Comparison of ENCODE assay signal across 21 cellular contexts in genomic region chr11:69996451-69996850, GRCh38.
DNase-seq lines count a peak whose midpoint lies in the region; ATAC-seq, FAIRE-seq and TF ChIP-seq lines count a peak whose summit lies in the region.
"Had no signal": no experiment of that assay in that cellular context is flagged by ENCODE, and none has a peak within 500 bp of the region (broad histone marks: within the 10 kb centered on the region; RNA-seq: fewer than 3 reads in every experiment).

No MANE protein-coding gene starts in this region.

- H2AFZ ChIP-seq in IMR-90 (replicated peaks; ENCODE audit: low read length, poor library complexity) (no peak overlapping the region), K562 (ENCODE audit: low read depth, low read length) (no peak overlapping the region)

- H3K4me2 ChIP-seq in IMR-90 (ENCODE audit: low read depth, low read length) (no peak overlapping the region), K562 (ENCODE audit: insufficient read depth, low read length) (no peak overlapping the region)
- H3K4me2 ChIP-seq: BLaER1 had no signal

- no peaks in the 10 kb centered on the region for H3K27me3 ChIP-seq in IMR-90 (ENCODE audit: control insufficient read depth, insufficient read depth, low read length)
- H3K27me3 ChIP-seq in K562 (ENCODE audit: control insufficient read depth in 2 of 2, insufficient read depth in 2 of 2, low read length in 2 of 2) = no peaks in the 10 kb centered on the region; a peak in 1 of 5 replicates
- H3K27me3 ChIP-seq: BE2C, BLaER1 had no signal

- H4K20me1 ChIP-seq in IMR-90 (ENCODE audit: insufficient read depth, low read length) (no peaks in the 10 kb centered on the region; the same call in 1 of the 2 replicates), K562 (replicated peaks; ENCODE audit: control insufficient read depth, insufficient read depth, low read length) (no peaks in the 10 kb centered on the region)
- H4K20me1 ChIP-seq: BLaER1 had no signal

- H3K4me1 ChIP-seq in HEK293 (ENCODE audit: control insufficient read depth, insufficient read depth, low read length) (0 out of 2 replicates have a peak, but pooled peaks cover 4% of the 10 kb centered on the region), IMR-90 (ENCODE audit: control insufficient read depth, insufficient read depth, low read length) (peaks cover 13% of the 10 kb centered on the region), K562 (replicated peaks in 1 of 2; ENCODE audit: control insufficient read depth in 2 of 2, insufficient read depth in 2 of 2, low read length in 2 of 2) (no peaks in the 10 kb centered on the region; a peak in 2 of 5 replicates)
- H3K4me1 ChIP-seq: BE2C, Caco-2 had no signal

- no peak for TF ChIP-seq CTCF in HEK293 (tag by site-specific recombination; IDR thresholded peaks at IDR 0.05)
- TF ChIP-seq CTCF in IMR-90 (conservative IDR thresholded peaks at IDR 0.05; ENCODE audit: low read depth, low read length) = no peak
- no peak for TF ChIP-seq CTCF in K562 (IDR thresholded peaks at IDR 0.05 in 2 of 3, conservative IDR thresholded peaks at IDR 0.05 in 1 of 3; ENCODE audit: insufficient read depth in 2 of 3, low read depth in 1 of 3, low read length in 3 of 3)

- H2AK9ac ChIP-seq in IMR-90 (replicated peaks; ENCODE audit: low read depth, low read length, poor library complexity) = no peak overlapping the region

- no peak for TF ChIP-seq RAD21 in IMR-90 (IDR thresholded peaks at IDR 0.05; ENCODE audit: low read length)
- TF ChIP-seq RAD21 in K562 (CRISPR knock-in tag; conservative IDR thresholded peaks at IDR 0.05 in 1 of 2, IDR thresholded peaks at IDR 0.05 in 1 of 2) = no peak

- in situ Hi-C loops in IMR-90 (cut with MboI; ENCODE audit: low sequenced_read_pairs) = no loop called here
- in situ Hi-C loops in K562 (cut with MboI) = loop anchor here (5.0 kb wide), 1 partner anchor 76 kb away; no protein-coding TSS in a partner anchor

- H3K9me1 ChIP-seq in IMR-90 (ENCODE audit: insufficient read depth, low read length) = peaks cover 19% of the 10 kb centered on the region
- no peaks in the 10 kb centered on the region for H3K9me1 ChIP-seq in K562 (ENCODE audit: control insufficient read depth, insufficient read depth, low read length)

- H3K9ac ChIP-seq in IMR-90 (ENCODE audit: low read depth, low read length) (no peak overlapping the region), K562 (ENCODE audit: insufficient read depth in 1 of 2, low read depth in 2 of 2, low read length in 2 of 2) (no peak overlapping the region)
- H3K9ac ChIP-seq: BLaER1 had no signal

- no CpG with 5 or more reads among the region's 1 CpG for WGBS in IMR-90 (ENCODE audit: extremely low coverage in 2 of 2, insufficient read length in 1 of 2), 2 experiments
- WGBS in K562 (ENCODE audit: insufficient coverage, low coverage, missing lambda C conversion rate) = 9% methylated on average over 1 of the region's 1 CpG

- ATAC-seq in IMR-90 (ENCODE audit: low read depth) (no peak), K562 (no peak), GM21723 (IDR thresholded peaks at IDR 0.05; ENCODE audit: unreplicated experiment) (no peak), HG02623 (IDR thresholded peaks at IDR 0.05; ENCODE audit: unreplicated experiment) (no peak), GM21737 (IDR thresholded peaks at IDR 0.05; ENCODE audit: unreplicated experiment) (no peak)
- ATAC-seq: CD8-positive, alpha-beta T cell had no signal

- TF ChIP-seq POLR2A in IMR-90 (IDR thresholded peaks at IDR 0.05; ENCODE audit: low read depth, low read length) = no peak
- TF ChIP-seq POLR2A in K562 (conservative IDR thresholded peaks at IDR 0.05) = no peak

- H2AK5ac ChIP-seq in IMR-90 (ENCODE audit: low read depth, low read length) = no peak overlapping the region; the same call in 1 of the 2 replicates

- H2BK20ac ChIP-seq in IMR-90 (ENCODE audit: low read depth, low read length) = peak overlapping the region; percentile 29; the same call in 1 of the 2 replicates

- peaks cover 0 to 63% of the 10 kb centered on the region in 2 experiments for H3K79me1 ChIP-seq in IMR-90 (ENCODE audit: low read depth in 1 of 2, low read length in 2 of 2)

- no peak overlapping the region for H3K56ac ChIP-seq in IMR-90 (ENCODE audit: extremely low read depth, insufficient read depth, low read length)

- H3K4me3 ChIP-seq in HEK293 (ENCODE audit: low read depth, low read length) (no peak overlapping the region), IMR-90 (ENCODE audit: insufficient read depth, low read depth, low read length) (no peak overlapping the region), K562 (no peak overlapping the region)
- H3K4me3 ChIP-seq: BLaER1 had no signal

- H3K79me2 ChIP-seq in K562 (ENCODE audit: control insufficient read depth, insufficient read depth, low read length) = no peaks in the 10 kb centered on the region

- no peak for TF ChIP-seq EP300 in K562 (IDR thresholded peaks at IDR 0.05; ENCODE audit: low read length)

- H3K18ac ChIP-seq in IMR-90 (ENCODE audit: low read depth, low read length) = no peak overlapping the region

- dilution Hi-C loops in IMR-90 (cut with HindIII; ENCODE audit: low sequenced_read_pairs, unreplicated experiment) = no loop called here

- H3K9me3 ChIP-seq in HEK293 (ENCODE audit: control insufficient read depth, insufficient read depth, low read depth, low read length) (no peaks in the 10 kb centered on the region), IMR-90 (ENCODE audit: control insufficient read depth, insufficient read depth, low read length) (peaks cover 6% of the 10 kb centered on the region), K562 (replicated peaks; ENCODE audit: control insufficient read depth, insufficient read depth, low read depth, low read length) (peaks cover 2% of the 10 kb centered on the region; the same call in 1 of the 2 replicates)
- H3K9me3 ChIP-seq: BE2C had no signal

- no peak for FAIRE-seq in K562 (lab: Jason Lieb, UNC)
- FAIRE-seq: A204.1, D721Med, G401.6, GM12891 had no signal

- DNase-seq in IMR-90 (no peak), K562 (ENCODE audit: extremely low read depth in 1 of 4, low spot score in 3 of 4) (no peak)
- DNase-seq: 8988T; ACHN; BE2C; C1 segment of cervical spinal cord; Caco-2; Calu3; CD4-positive, CD25-positive, alpha-beta regulatory T cell; CD8-positive, alpha-beta T cell; DMS79 treated with DMSO at 0.1 percent for 48 hours; GF-D8 had no signal

- H4K8ac ChIP-seq in IMR-90 (ENCODE audit: low read depth in 2 of 2, low read length in 2 of 2) = no peak overlapping the region

- peak overlapping the region; percentile 15 for H3K4ac ChIP-seq in IMR-90 (ENCODE audit: low read depth, low read length)

- H3K36me3 ChIP-seq in HEK293 (ENCODE audit: control insufficient read depth in 2 of 2, insufficient read depth in 1 of 2, low read length in 2 of 2) = no peaks in the 10 kb centered on the region
- no peaks in the 10 kb centered on the region for H3K36me3 ChIP-seq in IMR-90 (ENCODE audit: control insufficient read depth, insufficient read depth, low read length)
- no peaks in the 10 kb centered on the region for H3K36me3 ChIP-seq in K562 (ENCODE audit: control insufficient read depth, insufficient read depth, low read length)
- H3K36me3 ChIP-seq: BE2C, BLaER1 had no signal

- intact Hi-C loops in IMR-90 (cut with micrococcal nuclease) = no loop called here
- intact Hi-C loops in K562 (cut with micrococcal nuclease) = no loop called here

- no peak overlapping the region for H3K27ac ChIP-seq in HEK293 (ENCODE audit: extremely low read depth, low read depth, low read length)
- H3K27ac ChIP-seq in IMR-90 (ENCODE audit: insufficient read depth, low read length) = no peak overlapping the region
- no peak overlapping the region for H3K27ac ChIP-seq in K562 (ENCODE audit: extremely low read depth, low read depth, low read length)
- H3K27ac ChIP-seq: BLaER1 had no signal

- POLR2A ChIA-PET in HEK293 (lab: Yijun Ruan, JAX) (no interaction called here), IMR-90 (lab: Charles Lee; ENCODE audit: unreplicated experiment) (no interaction called here), K562 (lab: Yijun Ruan, JAX) (no interaction called here)

- no peak overlapping the region for H2BK5ac ChIP-seq in IMR-90 (ENCODE audit: low read depth, low read length, poor library complexity, severe bottlenecking)

- no peak overlapping the region; the same call in 1 of the 2 replicates for H4K91ac ChIP-seq in IMR-90 (ENCODE audit: insufficient read depth, low read depth, low read length)

- H4K5ac ChIP-seq in IMR-90 (ENCODE audit: low read depth, low read length) = no peak overlapping the region

- H3K23ac ChIP-seq in IMR-90 (ENCODE audit: low read depth, low read length) = no peak overlapping the region

- BruUV-seq in IMR-90 (replicated peaks; lab: Mats Ljungman, UMichigan) (no TSS peak), K562 (replicated peaks; lab: Mats Ljungman, UMichigan) (no TSS peak)

- H3K14ac ChIP-seq in IMR-90 (replicated peaks; ENCODE audit: low read depth, low read length) = peak overlapping the region; percentile 41; the same call in 1 of the 2 replicates

- 0 out of 2 replicates have a peak overlapping the region, but pooled peaks have one; percentile 19 for H2BK120ac ChIP-seq in IMR-90 (ENCODE audit: low read depth, low read length)

- CTCF ChIA-PET in HEK293 (lab: Yijun Ruan, JAX) = interaction anchor here (0.5 kb wide), 1 partner anchor 1959 kb away, joined by 3 read pairs; no protein-coding TSS in a partner anchor
- CTCF ChIA-PET in IMR-90 (lab: Yijun Ruan, JAX) = no interaction called here
- CTCF ChIA-PET in K562 (lab: Yijun Ruan, JAX; ENCODE audit: low intra/inter-chr PET ratio) = no interaction called here

- no peak overlapping the region for H2BK15ac ChIP-seq in IMR-90 (ENCODE audit: low read depth, low read length)

TF ChIP-seq in HEK293, 187 proteins besides CTCF, POLR2A, EP300 and RAD21:
- TF ChIP-seq ZNF768 (tag by site-specific recombination; IDR thresholded peaks at IDR 0.05) = 0 out of 2 replicates have a peak, but pooled peaks have one; percentile 11
- TF ChIP-seq ZSCAN23 (tag by site-specific recombination; IDR thresholded peaks at IDR 0.05) = no peak

TF ChIP-seq in IMR-90, 13 proteins besides CTCF, POLR2A, EP300 and RAD21 (continues in another document):
- no peak for TF ChIP-seq RFX5 (IDR thresholded peaks at IDR 0.05; ENCODE audit: low read depth, low read length)
- TF ChIP-seq RCOR1 (IDR thresholded peaks at IDR 0.05; ENCODE audit: insufficient replicate concordance, low read length) = no peak
- no peak for TF ChIP-seq MAFK (IDR thresholded peaks at IDR 0.05; ENCODE audit: low read depth, low read length)
- no peak for TF ChIP-seq MXI1 (IDR thresholded peaks at IDR 0.05; ENCODE audit: borderline replicate concordance, low read depth, low read length)
- TF ChIP-seq CHD1 (IDR thresholded peaks at IDR 0.05; ENCODE audit: low read depth, low read length) = no peak
- no peak for TF ChIP-seq FOS (IDR thresholded peaks at IDR 0.05; ENCODE audit: low read depth, low read length)

TF ChIP-seq in K562, 482 proteins besides CTCF, POLR2A, EP300 and RAD21 (continues in another document):
- TF ChIP-seq TFAM (CRISPR knock-in tag; conservative IDR thresholded peaks at IDR 0.05) (no peak), KDM1A (IDR thresholded peaks at IDR 0.05) (peak in 1 of 2 experiments; percentile 68; a peak in 2 of 4 replicates), ZFP36 (IDR thresholded peaks at IDR 0.05; ENCODE audit: low read depth, low read length, partially characterized antibody) (peak; percentile 39)
